19 cellular contexts compared by ENCODE assay signal in the genomic region with DNA sequence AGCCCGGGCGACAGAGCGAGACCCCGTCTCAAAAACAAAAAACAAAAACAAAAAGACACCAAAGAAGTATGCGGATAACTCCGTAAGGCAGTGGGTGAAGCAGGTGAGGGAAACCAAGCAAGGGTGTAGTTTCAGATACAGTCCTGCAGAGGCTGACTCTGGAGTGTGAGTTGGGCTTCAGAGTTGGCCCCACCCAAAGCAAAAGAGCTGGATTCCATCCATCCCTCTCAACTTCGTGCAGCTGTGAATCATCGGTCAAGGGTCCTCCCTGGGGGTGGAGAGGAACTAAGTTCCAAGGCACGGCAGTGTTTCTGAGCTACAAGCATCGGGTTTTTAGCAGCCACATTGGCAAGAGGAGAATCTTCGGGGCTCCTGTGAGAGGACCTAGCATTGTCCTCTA. TPM values are rescaled to one million over a fixed set of nuclear protein-coding genes. Genes with fewer than 3 reads are reported as not detected.
DNase-seq lines count a peak whose midpoint lies in the region; ATAC-seq and TF ChIP-seq lines count a peak whose summit lies in the region.
"Had no signal": no experiment of that assay in that cellular context is flagged by ENCODE, and none has a peak within 500 bp of the region (broad histone marks: within the 10 kb centered on the region; RNA-seq: fewer than 3 reads in every experiment).

No MANE protein-coding gene starts in this region.

- H4K20me1 ChIP-seq in PC-3 (ENCODE audit: low read length) (no peaks in the 10 kb centered on the region), fibroblast of lung (ENCODE audit: control insufficient read depth, extremely low read depth, insufficient read depth, low read length) (no peaks in the 10 kb centered on the region)

- POLR2A ChIA-PET in MCF 10A (lab: Yijun Ruan, JAX), result no interaction called here
- POLR2A ChIA-PET in PC-3 (lab: Charles Lee; ENCODE audit: unreplicated experiment), result no interaction called here

- DNase-seq in MCF 10A (ENCODE audit: unreplicated experiment), result peak; percentile 45
- DNase-seq in breast epithelium (ENCODE audit: low spot score in 2 of 2), result no peak
- peak; percentile 87 for DNase-seq in PC-3
- peak; percentile 83 to 84 for DNase-seq in fibroblast of lung (ENCODE audit: low read depth in 2 of 2)
- DNase-seq in GM19240 (ENCODE audit: insufficient read length, low spot score), result no peak
- no peak for DNase-seq in activated naive CD4-positive, alpha-beta T cell treated with anti-CD3 and anti-CD28 coated beads, Interleukin-2, amount 50 U/mL, for 16 hours
- DNase-seq in GM13976 (ENCODE audit: low spot score), result no peak
- DNase-seq in NCI-H1694 (lab: John Stamatoyannopoulos, UW), result no peak
- DNase-seq: activated naive CD4-positive, alpha-beta T cell; NCI-H146; NCI-H69; occipital lobe; stimulated activated CD4-positive, alpha-beta T cell treated with anti-CD3 and anti-CD28 coated beads, Interleukin-12 subunit alpha, Interleukin-12 subunit beta, amount 100 ng/mL, for 4 hours had no signal

- H3K9me3 ChIP-seq in breast epithelium (no peaks in the 10 kb centered on the region), PC-3 (ENCODE audit: low read length) (no peaks in the 10 kb centered on the region), fibroblast of lung (ENCODE audit: control insufficient read depth, insufficient read depth, low read depth, low read length) (no peaks in the 10 kb centered on the region)

- H3K27me3 ChIP-seq in breast epithelium, result peaks cover 0 to 23% of the 10 kb centered on the region in 2 donors
- H3K27me3 ChIP-seq in PC-3 (ENCODE audit: low read length), result no peaks in the 10 kb centered on the region
- H3K27me3 ChIP-seq in fibroblast of lung (ENCODE audit: control insufficient read depth, insufficient read depth, low read length), result no peaks in the 10 kb centered on the region

- no peaks in the 10 kb centered on the region for H3K27me3 Mint-ChIP-seq in MCF 10A (ENCODE audit: insufficient read depth, unreplicated experiment)

- H3K27ac Mint-ChIP-seq in MCF 10A (ENCODE audit: low read depth, unreplicated experiment), result no peak overlapping the region

- CTCF ChIA-PET in MCF 10A (lab: Yijun Ruan, JAX) (interaction anchor here (0.6 to 0.8 kb wide), 2 partner anchors 22 to 106 kb away, joined by 3 read pairs; no protein-coding TSS in a partner anchor), PC-3 (lab: Charles Lee) (interaction anchor here (0.6 to 1.7 kb wide), 2 partner anchors 23 to 158 kb away, joined by 4 to 9 read pairs; no protein-coding TSS in a partner anchor)

- H3K9me2 ChIP-seq in PC-3 (replicated peaks; ENCODE audit: low read length), result no peaks in the 10 kb centered on the region

- BruUV-seq in MCF 10A (replicated peaks; lab: Mats Ljungman, UMichigan), result no TSS peak
- no TSS peak for BruUV-seq in PC-3 (replicated peaks; lab: Mats Ljungman, UMichigan)

- H2AFZ ChIP-seq in PC-3 (ENCODE audit: low read length), result no peak overlapping the region
- H2AFZ ChIP-seq in fibroblast of lung (ENCODE audit: low read length), result no peak overlapping the region

- H3K79me2 ChIP-seq in PC-3 (ENCODE audit: low read length), result no peaks in the 10 kb centered on the region
- no peaks in the 10 kb centered on the region for H3K79me2 ChIP-seq in fibroblast of lung (ENCODE audit: control insufficient read depth, insufficient read depth, low read length)

- H3K4me1 ChIP-seq in breast epithelium, result no peaks in the 10 kb centered on the region
- peaks cover 61% of the 10 kb centered on the region for H3K4me1 ChIP-seq in PC-3 (ENCODE audit: insufficient read depth, low read length)
- no peaks in the 10 kb centered on the region for H3K4me1 ChIP-seq in fibroblast of lung (ENCODE audit: control insufficient read depth, extremely low read depth, insufficient read depth, low read length)

- H3K36me3 ChIP-seq in breast epithelium, result no peaks in the 10 kb centered on the region
- no peaks in the 10 kb centered on the region for H3K36me3 ChIP-seq in PC-3 (ENCODE audit: low read depth, low read length)
- H3K36me3 ChIP-seq in fibroblast of lung (ENCODE audit: control insufficient read depth, insufficient read depth, low read length), result no peaks in the 10 kb centered on the region

- peak; percentile 44 for ATAC-seq in PC-3
- ATAC-seq: HepG2, Right ventricle myocardium inferior had no signal

- no peak for TF ChIP-seq POLR2A in breast epithelium (IDR thresholded peaks at IDR 0.05)

- no peak overlapping the region for H3K4me3 Mint-ChIP-seq in MCF 10A (ENCODE audit: unreplicated experiment)

- H3F3A ChIP-seq in PC-3 (ENCODE audit: low read length, unreplicated experiment), result no peaks in the 10 kb centered on the region

- peak overlapping the region; percentile 63 for H3K9ac ChIP-seq in PC-3 (ENCODE audit: low read length)
- H3K9ac ChIP-seq in fibroblast of lung (ENCODE audit: insufficient read depth, low read length), result no peak overlapping the region

- H3K4me3 ChIP-seq in breast epithelium, result peak overlapping the region in 1 of 3 donors; percentile 32
- no peak overlapping the region for H3K4me3 ChIP-seq in PC-3 (ENCODE audit: low read length)
- no peak overlapping the region for H3K4me3 ChIP-seq in fibroblast of lung (replicated peaks in 1 of 4; ENCODE audit: control extremely low read depth in 1 of 4, insufficient read depth in 1 of 4, low read depth in 3 of 4, low read length in 4 of 4)

- intact Hi-C loops in MCF 10A (cut with micrococcal nuclease) (no loop called here), breast epithelium (cut with DNase I; ENCODE audit: low total_unique reads) (no loop called here), PC-3 (cut with micrococcal nuclease) (loop anchor here (2.0 to 10.0 kb wide), 3 partner anchors 20 to 230 kb away; no protein-coding TSS in a partner anchor)

- H3K9me3 Mint-ChIP-seq in MCF 10A (ENCODE audit: unreplicated experiment), result peaks cover 8% of the 10 kb centered on the region

- H3K4me1 Mint-ChIP-seq in MCF 10A (ENCODE audit: insufficient read depth, unreplicated experiment), result peaks cover 10% of the 10 kb centered on the region

- in situ Hi-C loops in GM13976 (cut with MboI; ENCODE audit: low sequenced_read_pairs, unreplicated experiment), result no loop called here

- H3K27ac ChIP-seq in breast epithelium (no peak overlapping the region), PC-3 (ENCODE audit: low read length) (peak overlapping the region; percentile 81), fibroblast of lung (ENCODE audit: insufficient read depth, low read length) (no peak overlapping the region)
- H3K27ac ChIP-seq: epithelial cell of prostate had no signal

- H3K4me2 ChIP-seq in PC-3 (ENCODE audit: low read length) (peak overlapping the region; percentile 65), fibroblast of lung (ENCODE audit: extremely low read depth, insufficient read depth, low read length) (peak overlapping the region; percentile 16)

- TF ChIP-seq CTCF in MCF 10A (IDR thresholded peaks at IDR 0.05; ENCODE audit: unreplicated experiment) (no peak), breast epithelium (IDR thresholded peaks at IDR 0.05) (no peak), PC-3 (conservative IDR thresholded peaks at IDR 0.05; ENCODE audit: low read depth, low read length) (peak; percentile 43), fibroblast of lung (conservative IDR thresholded peaks at IDR 0.05 in 1 of 2, IDR thresholded peaks at IDR 0.05 in 1 of 2; ENCODE audit: low read depth in 1 of 2, low read length in 2 of 2) (peak; percentile 37 to 55), GM13976 (IDR thresholded peaks at IDR 0.05; ENCODE audit: borderline replicate concordance, control extremely low read depth, extremely low read depth, insufficient read depth, missing control alignments) (no peak)

- no peaks in the 10 kb centered on the region for H3K36me3 Mint-ChIP-seq in MCF 10A (ENCODE audit: insufficient read depth, unreplicated experiment)

RNA-seq across cellular contexts. Expression of a gene that starts 43.9 kb away (rescaled TPM):
- not detected in 2 replicates for total RNA-seq in MCF 10A (2022)
- not detected for total RNA-seq in breast epithelium
- total RNA-seq in PC-3 (2014; rRNA removed), result not detected in 2 replicates
- total RNA-seq in fibroblast of lung, result not detected in 2 replicates
- not detected in 2 replicates for polyA plus RNA-seq in fibroblast of lung
- polyA plus RNA-seq in fibroblast of lung (2012), result not detected in 2 replicates
- not detected in 2 replicates for polyA minus RNA-seq in fibroblast of lung (ENCODE audit: low replicate concordance)
- total RNA-seq: A673, cerebellum, HepG2, occipital lobe, Right ventricle myocardium inferior had no signal
- polyA plus RNA-seq: HepG2, thymus had no signal

Comparison
In these comparisons a context has a peak if more than half of its experiments do, and no peak if none do; other contexts are left out.
1. DNase-seq: peak in MCF 10A (single experiment), PC-3 (single experiment) and fibroblast of lung (2 of 2); none in breast epithelium (0 of 2), GM19240 (single experiment), activated naive CD4-positive, alpha-beta T cell treated with anti-CD3 and anti-CD28 coated beads, Interleukin-2, amount 50 U/mL, for 16 hours (single experiment), GM13976 (single experiment) and NCI-H1694 (single experiment).
2. CTCF ChIP-seq: peak in PC-3 (single experiment) and fibroblast of lung (2 of 2); none in MCF 10A (single experiment), breast epithelium (0 of 3) and GM13976 (single experiment).